ENCODE assay signal across 20 cellular contexts in genomic region chrX:37904833-37905232, GRCh38. TPM values are rescaled to one million over a fixed set of nuclear protein-coding genes. Genes with fewer than 3 reads are reported as not detected.
DNase-seq lines count a peak whose midpoint lies in the region; ATAC-seq, FAIRE-seq and TF ChIP-seq lines count a peak whose summit lies in the region.
"Had no signal": no experiment of that assay in that cellular context is flagged by ENCODE, and none has a peak within 500 bp of the region (broad histone marks: within the 10 kb centered on the region; RNA-seq: fewer than 3 reads in every experiment).

No MANE protein-coding gene starts in this region.

- H3K27me3 Mint-ChIP-seq in chondrocyte (ENCODE audit: low read depth) (no peaks in the 10 kb centered on the region), mesothelial cell of epicardium (ENCODE audit: low read depth) (no peaks in the 10 kb centered on the region)
- peaks cover 19% of the 10 kb centered on the region for H3K27me3 Mint-ChIP-seq in activated CD8-positive, alpha-beta T cell treated with anti-CD3 and anti-CD28 coated beads, Interleukin-2, amount 10 ng/mL, durations not matched to agents 7 days and 5 days (ENCODE audit: low read depth)

- no peak for TF ChIP-seq RAD21 in A549 (conservative IDR thresholded peaks at IDR 0.05 in 1 of 2, IDR thresholded peaks at IDR 0.05 in 1 of 2)

- no peak for TF ChIP-seq EP300 in A549 (IDR thresholded peaks at IDR 0.05)

- POLR2A ChIA-PET in A549 (lab: Yijun Ruan, JAX): no interaction called here
- POLR2A ChIA-PET in activated CD8-positive, alpha-beta T cell treated with anti-CD3 and anti-CD28 coated beads, Interleukin-2, amount 10 ng/mL, durations not matched to agents 7 days and 5 days (lab: Charles Lee): no interaction called here

- H3K27ac Mint-ChIP-seq in chondrocyte (ENCODE audit: unreplicated experiment) (no peak overlapping the region), mesothelial cell of epicardium (no peak overlapping the region)
- H3K27ac Mint-ChIP-seq in activated CD8-positive, alpha-beta T cell treated with anti-CD3 and anti-CD28 coated beads, Interleukin-2, amount 10 ng/mL, durations not matched to agents 7 days and 5 days: no peak overlapping the region
- H3K27ac Mint-ChIP-seq: CD8-positive, alpha-beta memory T cell had no signal

- H3K4me3 ChIP-seq in A549: peak overlapping the region; percentile 36; the same call in 2 of the 3 replicates
- H3K4me3 ChIP-seq: BLaER1 treated with 17β-estradiol and CSF1 and Interleukin-3, amounts not matched to agents 10 nM and 100 nM; GM12878; MG63 had no signal

- peaks cover 23% of the 10 kb centered on the region for H3K4me1 ChIP-seq in A549
- H3K4me1 ChIP-seq: BLaER1 treated with 17β-estradiol and CSF1 and Interleukin-3, amounts not matched to agents 10 nM and 100 nM had no signal

- H3K9me3 ChIP-seq in A549: no peaks in the 10 kb centered on the region
- H3K9me3 ChIP-seq: MG63 had no signal

- H3K9me3 Mint-ChIP-seq in chondrocyte (ENCODE audit: low read depth) (peaks cover 7% of the 10 kb centered on the region), mesothelial cell of epicardium (peaks cover 32% of the 10 kb centered on the region)
- no peaks in the 10 kb centered on the region for H3K9me3 Mint-ChIP-seq in activated CD8-positive, alpha-beta T cell treated with anti-CD3 and anti-CD28 coated beads, Interleukin-2, amount 10 ng/mL, durations not matched to agents 7 days and 5 days (ENCODE audit: insufficient read depth)

- no peak for TF ChIP-seq CTCF in A549 (IDR thresholded peaks at IDR 0.05)
- no peak for TF ChIP-seq CTCF in chondrocyte (IDR thresholded peaks at IDR 0.05)
- TF ChIP-seq CTCF in mesothelial cell of epicardium (IDR thresholded peaks at IDR 0.05; ENCODE audit: unreplicated experiment): no peak

- peak overlapping the region; percentile 73 for H3K4me2 ChIP-seq in A549
- H3K4me2 ChIP-seq: BLaER1 treated with 17β-estradiol and CSF1 and Interleukin-3, amounts not matched to agents 10 nM and 100 nM; KMS-11 had no signal

- no CpG with 5 or more reads among the region's 2 CpGs for WGBS in A549 (ENCODE audit: missing lambda C conversion rate)

- DNase-seq in A549 (ENCODE audit: low read depth in 1 of 2, low spot score in 1 of 2) (peak in 1 of 2 experiments; percentile 37), M059J (ENCODE audit: low read depth) (peak; percentile 40), chondrocyte (ENCODE audit: low spot score) (no peak), mesothelial cell of epicardium (ENCODE audit: low spot score in 2 of 2, unreplicated experiment in 2 of 2) (no peak), SIG-M5 (lab: John Stamatoyannopoulos, UW) (no peak), Kasumi-1 (lab: John Stamatoyannopoulos, UW) (no peak)
- no peak for DNase-seq in activated CD8-positive, alpha-beta T cell treated with anti-CD3 and anti-CD28 coated beads, Interleukin-2, amount 10 ng/mL, durations not matched to agents 7 days and 5 days
- DNase-seq: CD8-positive, alpha-beta memory T cell; DND-41; GOT3; MG63; NCI-H2107; NCI-H226; NCI-H524 treated with DMSO at 0.1 percent for 48 hours had no signal

- TF ChIP-seq POLR2A in A549 (IDR thresholded peaks at IDR 0.05; ENCODE audit: low read length): no peak

- peak overlapping the region; percentile 54 to 87 for H3K27ac ChIP-seq in A549
- H3K27ac ChIP-seq: BLaER1 treated with 17β-estradiol and CSF1 and Interleukin-3, amounts not matched to agents 10 nM and 100 nM; KMS-11 had no signal

- H3K36me3 Mint-ChIP-seq in chondrocyte (ENCODE audit: low read depth) (no peaks in the 10 kb centered on the region), mesothelial cell of epicardium (no peaks in the 10 kb centered on the region)
- H3K36me3 Mint-ChIP-seq in activated CD8-positive, alpha-beta T cell treated with anti-CD3 and anti-CD28 coated beads, Interleukin-2, amount 10 ng/mL, durations not matched to agents 7 days and 5 days (ENCODE audit: low read depth): no peaks in the 10 kb centered on the region
- H3K36me3 Mint-ChIP-seq: CD8-positive, alpha-beta memory T cell had no signal

- ATAC-seq in A549 (peak; percentile 31 to 63; a peak in 3 of 6 replicates), HG03378 (IDR thresholded peaks at IDR 0.05; ENCODE audit: unreplicated experiment) (no peak)
- no peak for ATAC-seq in activated CD8-positive, alpha-beta T cell treated with anti-CD3 and anti-CD28 coated beads, Interleukin-2, amount 10 ng/mL, durations not matched to agents 7 days and 5 days

- CTCF ChIA-PET in A549 (lab: Yijun Ruan, JAX): interaction anchor here (0.7 to 2.3 kb wide), 7 partner anchors 9 to 467 kb away, joined by 3 to 13 read pairs (median 3); partner anchors contain the start of gene RPGR
- CTCF ChIA-PET in activated CD8-positive, alpha-beta T cell treated with anti-CD3 and anti-CD28 coated beads, Interleukin-2, amount 10 ng/mL, durations not matched to agents 7 days and 5 days (lab: Charles Lee): no interaction called here

- peaks cover 14% of the 10 kb centered on the region for H3K4me1 Mint-ChIP-seq in chondrocyte (ENCODE audit: low read depth)
- H3K4me1 Mint-ChIP-seq in mesothelial cell of epicardium: peaks cover 5% of the 10 kb centered on the region
- H3K4me1 Mint-ChIP-seq in activated CD8-positive, alpha-beta T cell treated with anti-CD3 and anti-CD28 coated beads, Interleukin-2, amount 10 ng/mL, durations not matched to agents 7 days and 5 days (ENCODE audit: low read depth): peaks cover 2% of the 10 kb centered on the region

- H3K4me3 Mint-ChIP-seq in chondrocyte (ENCODE audit: unreplicated experiment): peak overlapping the region; percentile 28
- H3K4me3 Mint-ChIP-seq in mesothelial cell of epicardium: peak overlapping the region; percentile 72
- H3K4me3 Mint-ChIP-seq in activated CD8-positive, alpha-beta T cell treated with anti-CD3 and anti-CD28 coated beads, Interleukin-2, amount 10 ng/mL, durations not matched to agents 7 days and 5 days: no peak overlapping the region

- no peak for FAIRE-seq in A549 (lab: Jason Lieb, UNC)
- FAIRE-seq: A204.1, G401.6, GM12878 had no signal

TF ChIP-seq in A549, 52 proteins besides CTCF, POLR2A, EP300 and RAD21:
- no peak for TF ChIP-seq SREBF2 (IDR thresholded peaks at IDR 0.05)
- TF ChIP-seq FOSL2 (IDR thresholded peaks at IDR 0.05): no peak
- TF ChIP-seq FOSL2 (CRISPR knock-in tag; IDR thresholded peaks at IDR 0.05): 0 out of 2 replicates have a peak, but pooled peaks have one; percentile 4
- TF ChIP-seq SMC3 (IDR thresholded peaks at IDR 0.05): no peak
- no peak for TF ChIP-seq ELK1 (IDR thresholded peaks at IDR 0.05; ENCODE audit: low read depth, low read length)
- no peak for TF ChIP-seq TP53 (CRISPR knock-in tag; IDR thresholded peaks at IDR 0.05)
- TF ChIP-seq CHD4 (IDR thresholded peaks at IDR 0.05; ENCODE audit: borderline replicate concordance): no peak
- TF ChIP-seq MAFK (IDR thresholded peaks at IDR 0.05; ENCODE audit: partially characterized antibody): no peak

RNA-seq across cellular contexts. Expression of gene DYNLT3, which starts 57.5 kb away (rescaled TPM):
- polyA plus RNA-seq in A549 (2011; rRNA removed) (23.2 and 26.8 TPM in 2 replicates), A549 (2017; fragmentation: RNase III; extraction: RNeasy Plus Mini Kit Qiagen cat#74134 plus additional on column Dnase treatment) (22.8 to 27.3 TPM (median 27.1 TPM) in 3 replicates)
- polyA plus RNA-seq in A549 (2012; cell fraction: cytosol; rRNA removed): 3.9 and 4.6 TPM in 2 replicates
- 1.1 and 2.3 TPM in 2 replicates for polyA plus RNA-seq in A549 (2012; cell fraction: nucleus; rRNA removed)
- 7.0 and 12.1 TPM in 2 replicates for polyA minus RNA-seq in A549 (2011; rRNA and poly(A)+ RNA removed)
- 85.6 and 94.0 TPM in 2 replicates for total RNA-seq in M059J (2014; rRNA removed; shearing (Covaris generic))
- total RNA-seq in chondrocyte (31.5 to 36.5 TPM (median 35.8 TPM) in 3 replicates), mesothelial cell of epicardium (10.6 to 13.0 TPM (median 10.8 TPM) in 3 replicates)
- total RNA-seq in activated CD8-positive, alpha-beta T cell treated with anti-CD3 and anti-CD28 coated beads, Interleukin-2, amount 10 ng/mL, durations not matched to agents 7 days and 5 days: 10 to 100 TPM; 15.8 to 16.1 TPM

Comparison
In these comparisons a context has a peak if more than half of its experiments do, and no peak if none do; other contexts are left out.
1. ATAC-seq: peak in A549 (2 of 2); none in HG03378 (single experiment) and activated CD8-positive, alpha-beta T cell treated with anti-CD3 and anti-CD28 coated beads, Interleukin-2, amount 10 ng/mL, durations not matched to agents 7 days and 5 days (single experiment).